In the genomic region with DNA sequence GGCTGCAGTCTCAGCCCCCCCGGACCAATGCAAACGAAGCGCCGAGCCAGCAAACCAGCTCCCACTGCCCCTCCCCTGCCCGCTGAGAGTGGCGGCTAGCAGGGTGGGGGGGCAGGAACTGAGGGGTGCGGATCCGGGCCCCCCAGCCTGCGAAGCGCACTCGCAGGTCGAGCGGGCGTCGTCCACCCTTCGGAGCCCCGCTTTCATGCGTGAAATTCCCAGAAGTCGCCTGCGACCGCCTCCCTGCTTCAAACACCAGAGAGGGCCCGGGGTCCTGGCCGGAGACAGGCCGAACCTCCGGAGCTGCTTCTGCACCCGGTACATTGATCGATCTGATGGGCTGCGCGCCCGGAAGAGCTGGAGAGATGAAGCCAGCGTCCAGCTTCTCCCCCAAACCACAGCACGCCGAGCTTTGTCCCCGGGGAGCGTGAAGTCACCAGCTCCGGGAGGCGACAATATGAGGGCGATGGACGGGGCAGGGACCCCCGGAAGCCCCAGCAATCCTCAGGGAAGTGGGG, we compare ENCODE assay signal across 8 cellular contexts. TPM values are rescaled to one million over a fixed set of nuclear protein-coding genes. Genes with fewer than 3 reads are reported as not detected.
DNase-seq lines count a peak whose midpoint lies in the region; ATAC-seq lines count a peak whose summit lies in the region.

No MANE protein-coding gene starts in this region.

- no peaks in the 10 kb centered on the region for H3K9me3 Mint-ChIP-seq in activated CD4-positive, alpha-beta T cell treated with anti-CD3 and anti-CD28 coated beads for 36 hours (ENCODE audit: low read depth)
- H3K9me3 Mint-ChIP-seq in stimulated activated naive CD8-positive, alpha-beta T cell treated with anti-CD3 and anti-CD28 coated beads, Interleukin-15, amount 100 ng/mL, for 72 hours: no peaks in the 10 kb centered on the region

- H3K27ac Mint-ChIP-seq in activated CD4-positive, alpha-beta T cell treated with anti-CD3 and anti-CD28 coated beads for 36 hours: peak overlapping the region; percentile 86
- H3K27ac Mint-ChIP-seq in stimulated activated naive CD8-positive, alpha-beta T cell treated with anti-CD3 and anti-CD28 coated beads, Interleukin-15, amount 100 ng/mL, for 72 hours: peak overlapping the region; percentile 93 to 94

- peaks cover 33% of the 10 kb centered on the region for H3K4me1 Mint-ChIP-seq in activated CD4-positive, alpha-beta T cell treated with anti-CD3 and anti-CD28 coated beads for 36 hours
- peaks cover 41% of the 10 kb centered on the region for H3K4me1 Mint-ChIP-seq in stimulated activated naive CD8-positive, alpha-beta T cell treated with anti-CD3 and anti-CD28 coated beads, Interleukin-15, amount 100 ng/mL, for 72 hours

- intact Hi-C loops in activated CD4-positive, alpha-beta T cell treated with anti-CD3 and anti-CD28 coated beads for 36 hours (cut with DNase I, micrococcal nuclease): loop anchor here (1.0 to 10.0 kb wide), 8 partner anchors 53 to 598 kb away; a partner anchor contains a TSS

- POLR2A ChIA-PET in activated CD4-positive, alpha-beta T cell treated with anti-CD3 and anti-CD28 coated beads for 36 hours (lab: Charles Lee): interaction anchor here (1.0 to 1.6 kb wide), 4 partner anchors 16 to 191 kb away, joined by 3 to 7 read pairs (median 4); a partner anchor contains a TSS

- peak in 2 of 3 donors; percentile 20 to 29 for DNase-seq in stimulated activated CD4-positive, alpha-beta T cell treated with anti-CD3 and anti-CD28 coated beads, Interleukin-12 subunit alpha, Interleukin-12 subunit beta, amount 100 ng/mL, for 48 hours (ENCODE audit: low read depth in 2 of 3, low spot score in 1 of 3)
- no peak for DNase-seq in stimulated activated CD4-positive, alpha-beta T cell treated with anti-CD3 and anti-CD28 coated beads, Interleukin-12 subunit alpha, Interleukin-12 subunit beta, amount 100 ng/mL, for 4 hours
- peak; percentile 41 for DNase-seq in NCI-H146 treated with DMSO at 0.1 percent for 48 hours (lab: John Stamatoyannopoulos, UW; ENCODE audit: unreplicated experiment)
- peak; percentile 70 for DNase-seq in activated CD4-positive, alpha-beta T cell treated with anti-CD3 and anti-CD28 coated beads for 36 hours
- peak; percentile 45 for DNase-seq in effector CD8-positive, alpha-beta T cell (lab: John Stamatoyannopoulos, UW)
- DNase-seq in medulla oblongata (ENCODE audit: extremely low spot score): peak; percentile 74
- peak; percentile 55 to 57 for DNase-seq in stimulated activated naive CD8-positive, alpha-beta T cell treated with anti-CD3 and anti-CD28 coated beads, Interleukin-15, amount 100 ng/mL, for 72 hours

- CTCF ChIA-PET in activated CD4-positive, alpha-beta T cell treated with anti-CD3 and anti-CD28 coated beads for 36 hours (lab: Charles Lee): interaction anchor here (0.6 to 1.3 kb wide), 4 partner anchors 10 to 139 kb away, joined by 3 to 4 read pairs (median 4); no protein-coding TSS in a partner anchor

- ATAC-seq in activated CD4-positive, alpha-beta T cell treated with anti-CD3 and anti-CD28 coated beads for 36 hours: peak; percentile 5
- ATAC-seq in stimulated activated naive CD8-positive, alpha-beta T cell treated with anti-CD3 and anti-CD28 coated beads, Interleukin-15, amount 100 ng/mL, for 72 hours: peak; percentile 31
- no peak for ATAC-seq in GM19351 (IDR thresholded peaks at IDR 0.05; ENCODE audit: unreplicated experiment)

- no peaks in the 10 kb centered on the region for H3K27me3 Mint-ChIP-seq in activated CD4-positive, alpha-beta T cell treated with anti-CD3 and anti-CD28 coated beads for 36 hours
- H3K27me3 Mint-ChIP-seq in stimulated activated naive CD8-positive, alpha-beta T cell treated with anti-CD3 and anti-CD28 coated beads, Interleukin-15, amount 100 ng/mL, for 72 hours: no peaks in the 10 kb centered on the region

- H3K36me3 Mint-ChIP-seq in activated CD4-positive, alpha-beta T cell treated with anti-CD3 and anti-CD28 coated beads for 36 hours (ENCODE audit: low read depth): peaks cover 32% of the 10 kb centered on the region

- peak overlapping the region; percentile 90 for H3K4me3 Mint-ChIP-seq in activated CD4-positive, alpha-beta T cell treated with anti-CD3 and anti-CD28 coated beads for 36 hours
- peak overlapping the region; percentile 83 to 98 for H3K4me3 Mint-ChIP-seq in stimulated activated naive CD8-positive, alpha-beta T cell treated with anti-CD3 and anti-CD28 coated beads, Interleukin-15, amount 100 ng/mL, for 72 hours

RNA-seq across cellular contexts. Expression of a gene that starts 0.6 kb away (rescaled TPM):
- 10 to 100 TPM; 22.9 to 23.9 TPM for total RNA-seq in activated CD4-positive, alpha-beta T cell treated with anti-CD3 and anti-CD28 coated beads for 36 hours

RNA-seq across cellular contexts. Expression of a gene that starts 52.6 kb away (rescaled TPM):
- total RNA-seq in activated CD4-positive, alpha-beta T cell treated with anti-CD3 and anti-CD28 coated beads for 36 hours: 100 to 1,000 TPM; 104 to 106 TPM

RNA-seq across cellular contexts. Expression of a gene that starts 54.5 kb away (rescaled TPM):
- total RNA-seq in activated CD4-positive, alpha-beta T cell treated with anti-CD3 and anti-CD28 coated beads for 36 hours: 10 to 100 TPM; 14.2 to 15.1 TPM
